ENCODE assay signal across 15 cellular contexts in genomic region chr6:36893976-36894932, GRCh38. TPM values are rescaled to one million over a fixed set of nuclear protein-coding genes. Genes with fewer than 3 reads are reported as not detected.
"Had no signal": no experiment of that assay in that cellular context is flagged by ENCODE, and none has a peak within 500 bp of the region (broad histone marks: within the 10 kb centered on the region; RNA-seq: fewer than 3 reads in every experiment).

No MANE protein-coding gene starts in this region.

- H3K9me3 Mint-ChIP-seq: activated naive CD8-positive, alpha-beta T cell treated with anti-CD3 and anti-CD28 coated beads, Interleukin-2, amount 50 U/mL, for 24 hours; activated T-helper 1 cell treated with anti-CD3 and anti-CD28 coated beads, Interleukin-12 subunit alpha, Interleukin-12 subunit beta, Interleukin-2, Interleukin-4 antibody, amounts not matched to agents 30 ng/mL and 10 ng/mL and 1 ng/mL, durations not matched to agents 14 hours and 24 hours and 36 hours had no signal

- H3K27ac ChIP-seq: SJSA1 had no signal

- H3K4me3 ChIP-seq: SJSA1 had no signal

- DNase-seq: activated CD4-positive, alpha-beta T cell treated with anti-CD3 and anti-CD28 coated beads, Interleukin-2, amount 50 U/mL, for 4 hours; activated naive CD4-positive, alpha-beta T cell; activated naive CD8-positive, alpha-beta T cell treated with anti-CD3 and anti-CD28 coated beads, Interleukin-2, amount 50 U/mL, for 24 hours; aorta; dermis blood vessel endothelial cell; hypothalamus; kidney; mesenchymal stem cell; stimulated activated CD4-positive, alpha-beta T cell treated with anti-CD3 and anti-CD28 coated beads, Interleukin-2, amount 100 ng/mL, for 24 hours; T-helper 9 cell had no signal

- H3K27ac Mint-ChIP-seq: activated naive CD8-positive, alpha-beta T cell treated with anti-CD3 and anti-CD28 coated beads, Interleukin-2, amount 50 U/mL, for 24 hours; activated T-helper 1 cell treated with anti-CD3 and anti-CD28 coated beads, Interleukin-12 subunit alpha, Interleukin-12 subunit beta, Interleukin-2, Interleukin-4 antibody, amounts not matched to agents 30 ng/mL and 10 ng/mL and 1 ng/mL, durations not matched to agents 14 hours and 24 hours and 36 hours had no signal

- H3K27me3 Mint-ChIP-seq: activated naive CD8-positive, alpha-beta T cell treated with anti-CD3 and anti-CD28 coated beads, Interleukin-2, amount 50 U/mL, for 24 hours had no signal

- H3K4me3 Mint-ChIP-seq: activated naive CD8-positive, alpha-beta T cell treated with anti-CD3 and anti-CD28 coated beads, Interleukin-2, amount 50 U/mL, for 24 hours; activated T-helper 1 cell treated with anti-CD3 and anti-CD28 coated beads, Interleukin-12 subunit alpha, Interleukin-12 subunit beta, Interleukin-2, Interleukin-4 antibody, amounts not matched to agents 30 ng/mL and 10 ng/mL and 1 ng/mL, durations not matched to agents 14 hours and 24 hours and 36 hours had no signal

- H3K4me1 ChIP-seq: SJSA1 had no signal

- H3K27me3 ChIP-seq: SJSA1 had no signal

- ATAC-seq: activated naive CD8-positive, alpha-beta T cell treated with anti-CD3 and anti-CD28 coated beads, Interleukin-2, amount 50 U/mL, for 24 hours; esophagus mucosa had no signal

- H3K9me3 ChIP-seq: SJSA1 had no signal

RNA-seq across cellular contexts. Expression of gene CPNE5, which starts 55.0 kb away (rescaled TPM):
- total RNA-seq: chondrocyte, osteocyte had no signal
